Comparison of ENCODE assay signal across 25 cellular contexts in genomic region chr18:48035556-48035860, GRCh38.
DNase-seq lines count a peak whose midpoint lies in the region; ATAC-seq, FAIRE-seq and TF ChIP-seq lines count a peak whose summit lies in the region.
"Had no signal": no experiment of that assay in that cellular context is flagged by ENCODE, and none has a peak within 500 bp of the region (broad histone marks: within the 10 kb centered on the region; RNA-seq: fewer than 3 reads in every experiment).

No MANE protein-coding gene starts in this region.

- intact Hi-C loops in kidney (cut with DNase I): no loop called here

- H3K36me3 ChIP-seq in RWPE2 (ENCODE audit: low read depth) (no peaks in the 10 kb centered on the region), kidney (ENCODE audit: control insufficient read depth in 1 of 2, insufficient read depth in 2 of 2, low read length in 2 of 2) (no peaks in the 10 kb centered on the region), neural progenitor cell (no peaks in the 10 kb centered on the region)

- H3K9me3 ChIP-seq in RWPE2 (ENCODE audit: severe bottlenecking) (no peaks in the 10 kb centered on the region), kidney (ENCODE audit: control insufficient read depth in 1 of 2, low read length in 2 of 2) (no peaks in the 10 kb centered on the region), neural progenitor cell (ENCODE audit: low read depth) (no peaks in the 10 kb centered on the region)

- H3K4me3 Mint-ChIP-seq in neural progenitor cell: peak overlapping the region; percentile 24
- H3K4me3 Mint-ChIP-seq: H9 had no signal

- H3K9me3 Mint-ChIP-seq in neural progenitor cell: no peaks in the 10 kb centered on the region
- H3K9me3 Mint-ChIP-seq: H9 had no signal

- no peak overlapping the region for H2AFZ ChIP-seq in neural progenitor cell (replicated peaks)

- ATAC-seq in RWPE2 (ENCODE audit: low read depth) (no peak), GM19452 (IDR thresholded peaks at IDR 0.05; ENCODE audit: unreplicated experiment) (no peak)
- ATAC-seq: K562, PC-3 had no signal

- H3K4me3 ChIP-seq in RWPE2 (ENCODE audit: severe bottlenecking) (no peak overlapping the region), kidney (ENCODE audit: low read length in 2 of 2) (no peak overlapping the region), neural progenitor cell (no peak overlapping the region)
- H3K4me3 ChIP-seq: K562 had no signal

- peaks cover 8% of the 10 kb centered on the region for H3K27me3 Mint-ChIP-seq in neural progenitor cell (ENCODE audit: insufficient read depth, low read depth)

- no peaks in the 10 kb centered on the region for H4K20me1 ChIP-seq in neural progenitor cell (ENCODE audit: low read depth)

- H3K27me3 ChIP-seq in RWPE2 (ENCODE audit: insufficient read depth, poor library complexity, severe bottlenecking): no peaks in the 10 kb centered on the region
- no peaks in the 10 kb centered on the region for H3K27me3 ChIP-seq in neural progenitor cell

- H3K4me1 ChIP-seq in RWPE2 (ENCODE audit: insufficient read depth, poor library complexity, severe bottlenecking) (no peaks in the 10 kb centered on the region), kidney (ENCODE audit: control insufficient read depth in 1 of 2, insufficient read depth in 1 of 2, low read depth in 1 of 2, low read length in 2 of 2) (peaks cover 0 to 6% of the 10 kb centered on the region in 2 donors), neural progenitor cell (peaks cover 6% of the 10 kb centered on the region)

- FAIRE-seq in kidney (lab: Jason Lieb, UNC): no peak
- FAIRE-seq: GM12892, GM19239, HTR-8/SVneo, K562 had no signal

- TF ChIP-seq CTCF in RWPE2 (IDR thresholded peaks at IDR 0.05; ENCODE audit: poor library complexity, severe bottlenecking) (no peak), kidney (IDR thresholded peaks at IDR 0.05; ENCODE audit: borderline replicate concordance, extremely low read depth, insufficient read depth) (no peak), neural progenitor cell (IDR thresholded peaks at IDR 0.05) (no peak)

- H3K9ac ChIP-seq in kidney (ENCODE audit: low read length in 2 of 2) (no peak overlapping the region), neural progenitor cell (no peak overlapping the region)

- H3K27ac ChIP-seq in RWPE2 (ENCODE audit: poor library complexity, severe bottlenecking): no peak overlapping the region
- no peak overlapping the region for H3K27ac ChIP-seq in kidney (ENCODE audit: low read depth in 2 of 2, low read length in 2 of 2)
- no peak overlapping the region for H3K27ac ChIP-seq in neural progenitor cell

- DNase-seq in RWPE2 (ENCODE audit: low spot score) (peak; percentile 14), ecto neural progenitor cell (ENCODE audit: low spot score) (peak; percentile 34), kidney (peak; percentile 53), neural progenitor cell (ENCODE audit: low spot score) (no peak), SW 1271 (lab: John Stamatoyannopoulos, UW) (no peak), NCI-H187 (lab: John Stamatoyannopoulos, UW) (no peak)
- no peak for DNase-seq in stimulated activated CD4-positive, alpha-beta T cell treated with anti-CD3 and anti-CD28 coated beads, Interleukin-12 subunit alpha, Interleukin-12 subunit beta, amount 100 ng/mL, for 4 hours
- DNase-seq: Calu3; DMS79 treated with DMSO at 0.1 percent for 48 hours; H9; Kasumi-1; NCI-H1092 treated with DMSO at 0.1 percent for 48 hours; NCI-H1436 treated with DMSO at 0.1 percent for 48 hours; NCI-H1930; NCI-H2107; NCI-H524 treated with DMSO at 0.1 percent for 48 hours; NCI-H774; NK-92 treated with Interleukin-12 subunit alpha and Interleukin-12 subunit beta, amount 100 ng/mL, for 24 hours; PC-3; Right ventricle myocardium superior had no signal

- no peaks in the 10 kb centered on the region for H3K79me2 ChIP-seq in neural progenitor cell (ENCODE audit: low read depth)

- H3K36me3 Mint-ChIP-seq in neural progenitor cell: no peaks in the 10 kb centered on the region

- no peak overlapping the region for H3K4me2 ChIP-seq in neural progenitor cell

- H3F3A ChIP-seq in neural progenitor cell (ENCODE audit: low read depth): no peaks in the 10 kb centered on the region

- peaks cover 5% of the 10 kb centered on the region for H3K4me1 Mint-ChIP-seq in neural progenitor cell

- no peak overlapping the region for H3K27ac Mint-ChIP-seq in neural progenitor cell
- H3K27ac Mint-ChIP-seq: H9 had no signal

Comparison
In these comparisons a context has a peak if more than half of its experiments do, and no peak if none do; other contexts are left out.
1. DNase-seq: peak in RWPE2 (single experiment), ecto neural progenitor cell (single experiment) and kidney (single experiment); none in neural progenitor cell (single experiment), stimulated activated CD4-positive, alpha-beta T cell treated with anti-CD3 and anti-CD28 coated beads, Interleukin-12 subunit alpha, Interleukin-12 subunit beta, amount 100 ng/mL, for 4 hours (single experiment), SW 1271 (0 of 2) and NCI-H187 (0 of 2).